Comparison of ENCODE assay signal across 25 cellular contexts in the genomic region with DNA sequence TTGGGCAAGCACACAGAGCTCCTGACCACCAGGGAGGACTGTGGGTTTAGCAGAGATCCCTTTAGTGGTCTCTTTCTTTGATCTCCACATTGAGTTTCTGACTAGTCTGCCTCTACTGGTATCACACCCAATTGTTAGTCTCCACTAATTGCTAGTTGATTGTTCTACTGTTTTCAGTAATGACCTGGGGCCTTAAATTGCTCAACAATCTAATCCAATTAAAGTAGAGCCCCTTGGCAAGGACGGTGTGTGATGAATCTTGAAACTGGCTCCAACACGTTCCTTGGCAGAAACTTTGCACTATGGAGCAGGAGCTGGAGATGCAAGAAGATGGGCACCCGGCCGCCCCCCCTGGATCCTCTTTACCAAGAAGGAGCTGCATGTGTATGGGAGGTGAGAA.
"Had no signal": no experiment of that assay in that cellular context is flagged by ENCODE, and none has a peak within 500 bp of the region (broad histone marks: within the 10 kb centered on the region; RNA-seq: fewer than 3 reads in every experiment).

No MANE protein-coding gene starts in this region.

- ATAC-seq: mucosa of descending colon; naive thymus-derived CD4-positive, alpha-beta T cell; right cardiac atrium; stimulated activated effector memory CD8-positive, alpha-beta T cell treated with anti-CD3 and anti-CD28 coated beads, Interleukin-12 subunit alpha, Interleukin-12 subunit beta, amount 100 ng/mL, for 72 hours; upper lobe of right lung had no signal

- H3K9me3 Mint-ChIP-seq: natural killer cell treated with Interleukin-12 subunit alpha and Interleukin-12 subunit beta and Interleukin-15 and Interleukin-18, amount 100 ng/mL, for 72 hours had no signal

- FAIRE-seq: islet of Langerhans, small intestine, urothelium cell line had no signal

- DNase-seq: hypothalamus; immature natural killer cell; left ventricle myocardium inferior; midbrain; mucosa of descending colon; naive thymus-derived CD4-positive, alpha-beta T cell; ovary; retina; right cardiac atrium; sigmoid colon; small intestine; spleen; stimulated activated CD4-positive, alpha-beta T cell treated with anti-CD3 and anti-CD28 coated beads, Interleukin-4, amount 100 ng/mL, for 24 hours; stimulated activated naive CD4-positive, alpha-beta T cell; tibial artery; trophoblast cell; upper lobe of right lung had no signal

- H3K36me3 Mint-ChIP-seq: immature natural killer cell; stimulated activated effector memory CD8-positive, alpha-beta T cell treated with anti-CD3 and anti-CD28 coated beads, Interleukin-12 subunit alpha, Interleukin-12 subunit beta, amount 100 ng/mL, for 72 hours had no signal

- H3K27ac Mint-ChIP-seq: immature natural killer cell; naive thymus-derived CD4-positive, alpha-beta T cell; natural killer cell treated with Interleukin-12 subunit alpha and Interleukin-12 subunit beta and Interleukin-15 and Interleukin-18, amount 100 ng/mL, for 72 hours; stimulated activated effector memory CD8-positive, alpha-beta T cell treated with anti-CD3 and anti-CD28 coated beads, Interleukin-12 subunit alpha, Interleukin-12 subunit beta, amount 100 ng/mL, for 72 hours; stimulated activated naive CD8-positive, alpha-beta T cell treated with anti-CD3 and anti-CD28 coated beads, Interleukin-15, Interleukin-2, amounts not matched to agents 100 ng/mL and 50 ng/mL, for 24 hours had no signal

- H3K9me3 ChIP-seq: mucosa of descending colon, ovary, prostate gland, sigmoid colon, suprapubic skin, thoracic aorta, upper lobe of right lung had no signal

- H3K4me3 Mint-ChIP-seq: immature natural killer cell; naive thymus-derived CD4-positive, alpha-beta T cell; natural killer cell treated with Interleukin-12 subunit alpha and Interleukin-12 subunit beta and Interleukin-15 and Interleukin-18, amount 100 ng/mL, for 72 hours; stimulated activated effector memory CD8-positive, alpha-beta T cell treated with anti-CD3 and anti-CD28 coated beads, Interleukin-12 subunit alpha, Interleukin-12 subunit beta, amount 100 ng/mL, for 72 hours; stimulated activated naive CD8-positive, alpha-beta T cell treated with anti-CD3 and anti-CD28 coated beads, Interleukin-15, Interleukin-2, amounts not matched to agents 100 ng/mL and 50 ng/mL, for 24 hours had no signal

- H3K4me1 Mint-ChIP-seq: immature natural killer cell; naive thymus-derived CD4-positive, alpha-beta T cell had no signal

- H3K4me1 ChIP-seq: left ventricle myocardium inferior, prostate gland, sigmoid colon, spleen, upper lobe of right lung had no signal

- H3K27ac ChIP-seq: left ventricle myocardium inferior, ovary, prostate gland, sigmoid colon, spleen, suprapubic skin, thoracic aorta, tibial artery, upper lobe of right lung had no signal

- H3K36me3 ChIP-seq: left ventricle myocardium inferior, ovary, prostate gland, sigmoid colon, spleen, suprapubic skin, thoracic aorta, tibial artery, upper lobe of right lung had no signal

- H3K27me3 ChIP-seq: ovary, sigmoid colon, suprapubic skin, tibial artery, upper lobe of right lung had no signal

- H3K4me3 ChIP-seq: left ventricle myocardium inferior, mucosa of descending colon, ovary, prostate gland, sigmoid colon, spleen, suprapubic skin, thoracic aorta, tibial artery, upper lobe of right lung had no signal
